17 cellular contexts compared by ENCODE assay signal in the genomic region with DNA sequence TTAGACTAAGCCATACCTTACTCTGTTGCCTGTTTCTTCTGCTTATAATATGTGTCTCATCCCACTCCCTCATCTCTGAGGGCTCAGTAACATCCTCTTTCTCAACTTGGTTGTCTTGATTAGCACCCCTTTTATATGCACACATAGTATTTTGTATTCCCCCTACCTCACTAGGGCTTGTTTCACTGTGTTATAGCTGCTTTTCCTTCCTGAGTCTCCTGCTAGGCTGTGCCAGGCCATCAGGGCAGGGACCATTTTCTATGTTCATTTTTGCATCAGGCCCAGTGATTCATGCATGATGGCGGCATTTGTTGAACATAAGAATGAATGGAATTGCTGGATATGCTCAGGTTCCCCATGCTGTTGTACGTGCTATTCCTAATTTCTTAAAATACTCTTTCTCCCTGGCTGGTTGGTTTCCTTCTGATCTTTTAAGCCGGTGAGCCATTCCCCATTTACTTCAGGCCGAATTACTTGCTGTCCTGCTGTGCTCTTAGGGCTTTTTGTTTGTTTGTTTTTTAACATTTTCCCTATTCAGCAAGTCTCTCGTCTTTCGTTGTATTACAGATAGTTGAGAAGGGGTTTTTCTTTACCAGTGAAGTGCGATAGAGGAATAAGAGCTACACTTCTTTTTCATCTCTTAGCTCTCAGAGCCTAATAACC.
A peak's percentile ranks its signal among the peaks of the same experiment; 100 is the strongest.
DNase-seq lines count a peak whose midpoint lies in the region; ATAC-seq and TF ChIP-seq lines count a peak whose summit lies in the region.
"Had no signal": no experiment of that assay in that cellular context is flagged by ENCODE, and none has a peak within 500 bp of the region (broad histone marks: within the 10 kb centered on the region; RNA-seq: fewer than 3 reads in every experiment).

No MANE protein-coding gene starts in this region.

- H4K91ac ChIP-seq in neuronal stem cell (ENCODE audit: low read depth, low read length, poor library complexity): no peak overlapping the region

- H2BK5ac ChIP-seq in neuronal stem cell (ENCODE audit: low read length): no peak overlapping the region

- H3K27ac ChIP-seq in endodermal cell (ENCODE audit: low read depth, low read length) (no peak overlapping the region), neuronal stem cell (replicated peaks; ENCODE audit: low read length) (no peak overlapping the region), upper lobe of right lung (no peak overlapping the region)

- intact Hi-C loops in upper lobe of right lung (cut with DNase I): no loop called here

- no peak overlapping the region for H2BK12ac ChIP-seq in neuronal stem cell (ENCODE audit: low read length)

- no peaks in the 10 kb centered on the region for H3K27me3 ChIP-seq in H7 (ENCODE audit: control insufficient read depth, insufficient read depth, low read length)
- H3K27me3 ChIP-seq in endodermal cell (ENCODE audit: control insufficient read depth, insufficient read depth, low read length, poor library complexity, severe bottlenecking): no peaks in the 10 kb centered on the region
- no peaks in the 10 kb centered on the region for H3K27me3 ChIP-seq in neuronal stem cell (ENCODE audit: control insufficient read depth in 3 of 3, insufficient read depth in 3 of 3, low read depth in 1 of 3, low read length in 3 of 3)
- H3K27me3 ChIP-seq in upper lobe of right lung: no peaks in the 10 kb centered on the region

- H3K23ac ChIP-seq in neuronal stem cell (ENCODE audit: low read depth, low read length, poor library complexity): no peak overlapping the region

- DNase-seq in H7: peak; percentile 19
- DNase-seq in NCI-H128 (lab: John Stamatoyannopoulos, UW; ENCODE audit: unreplicated experiment): peak; percentile 12
- DNase-seq in endodermal cell: no peak
- peak; percentile 9 for DNase-seq in neuronal stem cell (ENCODE audit: low spot score)
- no peak for DNase-seq in upper lobe of right lung
- DNase-seq: ACHN, AML-193, Caco-2, DMS153, HFFc6, NCI-H1105 treated with DMSO at 0.1 percent for 48 hours, NCI-H1930, NCI-H510A treated with DMSO at 0.1 percent for 48 hours, NCI-H82 had no signal

- H2BK120ac ChIP-seq in neuronal stem cell (ENCODE audit: low read depth, low read length): no peak overlapping the region

- H3K9ac ChIP-seq in endodermal cell (ENCODE audit: extremely low read depth, low read length, poor library complexity, severe bottlenecking): no peak overlapping the region
- H3K9ac ChIP-seq in neuronal stem cell (ENCODE audit: low read depth, low read length, poor library complexity): no peak overlapping the region

- H3K36me3 ChIP-seq in H7 (replicated peaks; ENCODE audit: control insufficient read depth, insufficient read depth, low read length) (no peaks in the 10 kb centered on the region), endodermal cell (ENCODE audit: control insufficient read depth, insufficient read depth, low read length) (no peaks in the 10 kb centered on the region), neuronal stem cell (replicated peaks in 1 of 2; ENCODE audit: control insufficient read depth in 2 of 2, insufficient read depth in 2 of 2, low read length in 2 of 2) (no peaks in the 10 kb centered on the region), upper lobe of right lung (no peaks in the 10 kb centered on the region)

- H3K4me3 ChIP-seq in H7 (ENCODE audit: insufficient read depth, low read depth, low read length) (no peak overlapping the region), endodermal cell (ENCODE audit: low read length) (peak overlapping the region; percentile 52), neuronal stem cell (ENCODE audit: low read length in 2 of 2) (no peak overlapping the region), upper lobe of right lung (no peak overlapping the region)

- no peak overlapping the region for H3K14ac ChIP-seq in neuronal stem cell (ENCODE audit: low read length)

- H3K79me1 ChIP-seq in neuronal stem cell (ENCODE audit: low read depth, low read length): no peaks in the 10 kb centered on the region

- no peaks in the 10 kb centered on the region for H3K9me3 Mint-ChIP-seq in endodermal cell
- H3K9me3 Mint-ChIP-seq: HFFc6 had no signal

- H3K4me1 ChIP-seq in endodermal cell (ENCODE audit: control insufficient read depth, insufficient read depth, low read length) (peaks cover 3% of the 10 kb centered on the region), neuronal stem cell (ENCODE audit: control insufficient read depth in 2 of 2, insufficient read depth in 1 of 2, low read depth in 1 of 2, low read length in 2 of 2) (peaks cover 4 to 5% of the 10 kb centered on the region in 2 donors), upper lobe of right lung (no peaks in the 10 kb centered on the region)
- H3K4me1 ChIP-seq: Caco-2 had no signal

- H2AFZ ChIP-seq in neuronal stem cell (ENCODE audit: low read length): no peak overlapping the region

- 20 to 30% methylated on average over 2 to 7 of the region's 7 CpGs for WGBS in endodermal cell (ENCODE audit: insufficient coverage in 1 of 2, insufficient read length in 1 of 2), 2 experiments
- WGBS in neuronal stem cell (ENCODE audit: extremely low coverage in 2 of 2, insufficient read length in 2 of 2, insufficient replicate concordance in 1 of 2), 2 donors: no CpG with 5 or more reads among the region's 7 CpGs

- no peak overlapping the region for H2BK15ac ChIP-seq in neuronal stem cell (ENCODE audit: low read length)

- H3K27ac Mint-ChIP-seq in endodermal cell: peak overlapping the region; percentile 74
- H3K27ac Mint-ChIP-seq: HFFc6 had no signal

- H2AK5ac ChIP-seq in neuronal stem cell (ENCODE audit: low read depth, low read length): no peak overlapping the region

- H4K8ac ChIP-seq in neuronal stem cell (ENCODE audit: low read depth, low read length): no peak overlapping the region

- H3K18ac ChIP-seq in neuronal stem cell (ENCODE audit: low read length): no peak overlapping the region

- H3K9me3 ChIP-seq in endodermal cell (ENCODE audit: control insufficient read depth, low read length) (no peaks in the 10 kb centered on the region), neuronal stem cell (replicated peaks in 1 of 2; ENCODE audit: control insufficient read depth in 2 of 2, insufficient read depth in 1 of 2, low read depth in 1 of 2, low read length in 2 of 2) (no peaks in the 10 kb centered on the region), upper lobe of right lung (no peaks in the 10 kb centered on the region)
- H3K9me3 ChIP-seq: Caco-2 had no signal

- no peaks in the 10 kb centered on the region for H3K27me3 Mint-ChIP-seq in endodermal cell (ENCODE audit: insufficient read depth)

- peaks cover 26% of the 10 kb centered on the region for H3K4me1 Mint-ChIP-seq in endodermal cell

- no peak overlapping the region for H3K4ac ChIP-seq in neuronal stem cell (ENCODE audit: low read length)

- ATAC-seq in GM18502 (IDR thresholded peaks at IDR 0.05; ENCODE audit: poor library complexity, unreplicated experiment): no peak
- no peak for ATAC-seq in upper lobe of right lung
- ATAC-seq in GM18498 (IDR thresholded peaks at IDR 0.05; ENCODE audit: unreplicated experiment): no peak

- no peak overlapping the region for H3K4me2 ChIP-seq in neuronal stem cell (ENCODE audit: insufficient read depth, low read length, poor library complexity, severe bottlenecking)

- peaks cover 4% of the 10 kb centered on the region for H3K36me3 Mint-ChIP-seq in endodermal cell (ENCODE audit: low read depth)
- H3K36me3 Mint-ChIP-seq: CD14-positive monocyte had no signal

- H3K4me3 Mint-ChIP-seq in endodermal cell: peak overlapping the region; percentile 41
- H3K4me3 Mint-ChIP-seq: CD14-positive monocyte, HFFc6 had no signal

- TF ChIP-seq CTCF in endodermal cell (conservative IDR thresholded peaks at IDR 0.05) (no peak), upper lobe of right lung (IDR thresholded peaks at IDR 0.05) (no peak)

Comparison
In these comparisons a context has a peak if more than half of its experiments do, and no peak if none do; other contexts are left out.
1. DNase-seq: peak in H7 (single experiment), NCI-H128 (single experiment) and neuronal stem cell (single experiment); none in endodermal cell (single experiment) and upper lobe of right lung (single experiment).